In the genomic region with DNA sequence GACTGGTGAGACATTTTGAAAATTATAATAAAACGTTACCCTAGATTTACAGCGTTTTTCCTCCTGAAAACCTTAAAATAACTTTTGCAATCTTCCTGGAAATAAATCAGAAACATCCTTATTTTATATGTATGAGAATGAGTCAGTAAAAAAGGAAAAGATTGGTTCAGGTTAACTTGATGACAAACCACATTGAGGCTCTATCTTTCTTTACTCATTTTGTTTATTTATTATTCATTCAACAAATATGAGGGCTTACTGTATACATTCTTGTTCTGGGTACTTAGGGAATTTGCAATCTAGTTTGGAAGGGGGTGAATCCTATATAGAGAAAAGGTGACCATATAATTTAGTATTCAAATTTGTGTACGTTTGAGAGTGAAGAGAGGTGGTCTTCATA, we compare ENCODE assay signal across 26 cellular contexts.
"Had no signal": no experiment of that assay in that cellular context is flagged by ENCODE, and none has a peak within 500 bp of the region (broad histone marks: within the 10 kb centered on the region; RNA-seq: fewer than 3 reads in every experiment).

No MANE protein-coding gene starts in this region.

- ATAC-seq: left colon; left lung; lower lobe of right lung; naive thymus-derived CD8-positive, alpha-beta T cell; pancreas; right cardiac atrium; sciatic nerve; stimulated activated effector memory CD8-positive, alpha-beta T cell treated with anti-CD3 and anti-CD28 coated beads, Interleukin-12 subunit alpha, Interleukin-12 subunit beta, amount 100 ng/mL, for 72 hours; upper lobe of right lung had no signal

- DNase-seq: hippocampal formation; kidney; left colon; left lung; lower lobe of right lung; mammary epithelial cell; mesenchymal stem cell; naive thymus-derived CD8-positive, alpha-beta T cell; nucleus accumbens; pancreas; posterior cingulate gyrus; retina; right cardiac atrium; small intestine; spleen; stimulated activated CD4-positive, alpha-beta T cell treated with anti-CD3 and anti-CD28 coated beads, Interleukin-4, amount 100 ng/mL, for 24 hours; stimulated activated naive CD4-positive, alpha-beta T cell; tibial artery; trophoblast cell; upper lobe of right lung had no signal

- H3K27me3 ChIP-seq: left lung, pancreas, spleen, suprapubic skin, tibial artery, upper lobe of right lung had no signal

- H3K4me1 ChIP-seq: left lung, lower lobe of right lung, pancreas, prostate gland, spleen, suprapubic skin, tibial artery, upper lobe of right lung had no signal

- FAIRE-seq: kidney, pancreas, small intestine, urothelium cell line had no signal

- H3K27ac ChIP-seq: left lung, lower lobe of right lung, pancreas, prostate gland, spleen, suprapubic skin, thoracic aorta, tibial artery, upper lobe of right lung had no signal

- H3K9me3 ChIP-seq: left lung, lower lobe of right lung, pancreas, prostate gland, spleen, suprapubic skin, thoracic aorta, tibial artery, upper lobe of right lung had no signal

- H3K36me3 ChIP-seq: left lung, lower lobe of right lung, pancreas, prostate gland, spleen, suprapubic skin, thoracic aorta, tibial artery, upper lobe of right lung had no signal

- H3K4me3 ChIP-seq: left lung, lower lobe of right lung, pancreas, prostate gland, spleen, suprapubic skin, thoracic aorta, tibial artery, upper lobe of right lung had no signal
